1 cellular context compared by ENCODE assay signal in genomic region chr16:86568677-86569623, GRCh38.
TF ChIP-seq lines count a peak whose summit lies in the region.

No MANE protein-coding gene starts in this region.

TF ChIP-seq in A549, 52 proteins besides CTCF, POLR2A, EP300 and RAD21:
- TF ChIP-seq, protein P1, sequence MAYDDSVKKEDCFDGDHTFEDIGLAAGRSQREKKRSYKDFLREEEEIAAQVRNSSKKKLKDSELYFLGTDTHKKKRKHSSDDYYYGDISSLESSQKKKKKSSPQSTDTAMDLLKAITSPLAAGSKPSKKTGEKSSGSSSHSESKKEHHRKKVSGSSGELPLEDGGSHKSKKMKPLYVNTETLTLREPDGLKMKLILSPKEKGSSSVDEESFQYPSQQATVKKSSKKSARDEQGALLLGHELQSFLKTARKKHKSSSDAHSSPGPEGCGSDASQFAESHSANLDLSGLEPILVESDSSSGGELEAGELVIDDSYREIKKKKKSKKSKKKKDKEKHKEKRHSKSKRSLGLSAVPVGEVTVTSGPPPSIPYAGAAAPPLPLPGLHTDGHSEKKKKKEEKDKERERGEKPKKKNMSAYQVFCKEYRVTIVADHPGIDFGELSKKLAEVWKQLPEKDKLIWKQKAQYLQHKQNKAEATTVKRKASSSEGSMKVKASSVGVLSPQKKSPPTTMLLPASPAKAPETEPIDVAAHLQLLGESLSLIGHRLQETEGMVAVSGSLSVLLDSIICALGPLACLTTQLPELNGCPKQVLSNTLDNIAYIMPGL (CRISPR knock-in tag; IDR thresholded peaks at IDR 0.05; ENCODE audit: borderline replicate concordance), result no peak
- TF ChIP-seq KDM5A (IDR thresholded peaks at IDR 0.05), result no peak
- TF ChIP-seq HES2 (IDR thresholded peaks at IDR 0.05), result no peak
- TF ChIP-seq FOXS1 (CRISPR knock-in tag; IDR thresholded peaks at IDR 0.05), result no peak
- TF ChIP-seq ESRRA (IDR thresholded peaks at IDR 0.05; ENCODE audit: borderline replicate concordance, low read length), result no peak
- TF ChIP-seq HOXB13 (CRISPR knock-in tag; IDR thresholded peaks at IDR 0.05; ENCODE audit: low read depth), result no peak
- TF ChIP-seq EHMT2 (IDR thresholded peaks at IDR 0.05; ENCODE audit: low read depth), result no peak
- no peak for TF ChIP-seq RFX5 (IDR thresholded peaks at IDR 0.05)
- no peak for TF ChIP-seq HOXB5 (CRISPR knock-in tag; IDR thresholded peaks at IDR 0.05)
- no peak for TF ChIP-seq CBX8 (IDR thresholded peaks at IDR 0.05)
- TF ChIP-seq CBX2 (IDR thresholded peaks at IDR 0.05; ENCODE audit: borderline replicate concordance, low read depth), result no peak
